In genomic region chr2:36951574-36951973, GRCh38 we compare ENCODE assay signal across 12 cellular contexts. TPM values are rescaled to one million over a fixed set of nuclear protein-coding genes. Genes with fewer than 3 reads are reported as not detected.
A peak's percentile ranks its signal among the peaks of the same experiment; 100 is the strongest.
DNase-seq lines count a peak whose midpoint lies in the region; ATAC-seq, FAIRE-seq and TF ChIP-seq lines count a peak whose summit lies in the region.
"Had no signal": no experiment of that assay in that cellular context is flagged by ENCODE, and none has a peak within 500 bp of the region (broad histone marks: within the 10 kb centered on the region; RNA-seq: fewer than 3 reads in every experiment).

No MANE protein-coding gene starts in this region.

- H3K4me3 ChIP-seq in bronchial epithelial cell (ENCODE audit: low read depth, low read length) (no peak overlapping the region), lower lobe of right lung (no peak overlapping the region)
- H3K4me3 ChIP-seq: skin epidermis had no signal

- intact Hi-C loops in lower lobe of right lung (cut with DNase I) = no loop called here

- DNase-seq in AG08396 (ENCODE audit: low spot score) (peak; percentile 15), M059J (ENCODE audit: low read depth) (peak; percentile 60), bronchial epithelial cell (ENCODE audit: low read depth) (peak; percentile 97), lower lobe of right lung (no peak), NCI-H1105 treated with DMSO at 0.1 percent for 48 hours (lab: John Stamatoyannopoulos, UW) (no peak), T-helper 9 cell (no peak), SK-N-DZ (ENCODE audit: low spot score) (no peak)
- DNase-seq: activated B cell treated with CpG ODN at 0.5 μM for 24 hours; effector memory CD4-positive, alpha-beta T cell had no signal

- no peak overlapping the region for H3K27ac ChIP-seq in lower lobe of right lung
- H3K27ac ChIP-seq: C4-2B had no signal

- no peak for FAIRE-seq in bronchial epithelial cell (lab: Jason Lieb, UNC)

- no peaks in the 10 kb centered on the region for H3K9me3 ChIP-seq in lower lobe of right lung

- peak; percentile 39 to 48 for ATAC-seq in lower lobe of right lung
- ATAC-seq in HG03175 (IDR thresholded peaks at IDR 0.05; ENCODE audit: unreplicated experiment) = no peak

- H3K4me1 ChIP-seq in lower lobe of right lung = peaks cover 9% of the 10 kb centered on the region

- TF ChIP-seq CTCF in bronchial epithelial cell (IDR thresholded peaks at IDR 0.05; ENCODE audit: insufficient read depth, low read length, severe bottlenecking) = no peak
- TF ChIP-seq CTCF in lower lobe of right lung (IDR thresholded peaks at IDR 0.05) = no peak

- H3K27me3 ChIP-seq in bronchial epithelial cell (ENCODE audit: control insufficient read depth, insufficient read depth, low read length) (no peaks in the 10 kb centered on the region), lower lobe of right lung (ENCODE audit: low read depth) (no peaks in the 10 kb centered on the region)

- H3K36me3 ChIP-seq in bronchial epithelial cell (ENCODE audit: control insufficient read depth, insufficient read depth, low read length) = peaks cover 1% of the 10 kb centered on the region
- H3K36me3 ChIP-seq in lower lobe of right lung = no peaks in the 10 kb centered on the region

RNA-seq across cellular contexts. Expression of gene STRN, which starts 14.8 kb away (rescaled TPM):
- 11.0 and 15.5 TPM in 2 replicates for total RNA-seq in M059J (2014; rRNA removed; shearing (Covaris generic))
- total RNA-seq in bronchial epithelial cell (19.2 and 26.2 TPM in 2 replicates), lower lobe of right lung (31.1 TPM)
- 6.0 and 6.7 TPM in 2 replicates for polyA plus RNA-seq in SK-N-DZ (2014; cell fraction: cytosol; rRNA removed)
- polyA plus RNA-seq in SK-N-DZ (2014; cell fraction: nucleus; rRNA removed) = 4.6 TPM in 2 replicates

Comparison
In these comparisons a context has a peak if more than half of its experiments do, and no peak if none do; other contexts are left out.
1. DNase-seq: peak in AG08396 (single experiment), M059J (single experiment) and bronchial epithelial cell (single experiment); none in lower lobe of right lung (single experiment), NCI-H1105 treated with DMSO at 0.1 percent for 48 hours (single experiment), T-helper 9 cell (single experiment) and SK-N-DZ (single experiment).